ENCODE assay signal across 1 cellular context in genomic region chr1:71068325-71069240, GRCh38.
TF ChIP-seq lines count a peak whose summit lies in the region.

No MANE protein-coding gene starts in this region.

TF ChIP-seq in GM23338, 12 proteins besides CTCF, POLR2A, EP300 and RAD21 (continued from another document):
- no peak for TF ChIP-seq STAT1 (IDR thresholded peaks at IDR 0.05; ENCODE audit: unreplicated experiment)
- TF ChIP-seq NANOG (IDR thresholded peaks at IDR 0.05; ENCODE audit: borderline replicate concordance): no peak
- TF ChIP-seq ZNF114 (CRISPR knock-in tag; IDR thresholded peaks at IDR 0.05): no peak
- TF ChIP-seq EZH2phosphoT487 (IDR thresholded peaks at IDR 0.05; ENCODE audit: unreplicated experiment): no peak
- TF ChIP-seq POLR2AphosphoS5 (IDR thresholded peaks at IDR 0.05; ENCODE audit: low read depth): no peak
- no peak for TF ChIP-seq ZNF462 (CRISPR knock-in tag; IDR thresholded peaks at IDR 0.05)
- TF ChIP-seq, protein P1, sequence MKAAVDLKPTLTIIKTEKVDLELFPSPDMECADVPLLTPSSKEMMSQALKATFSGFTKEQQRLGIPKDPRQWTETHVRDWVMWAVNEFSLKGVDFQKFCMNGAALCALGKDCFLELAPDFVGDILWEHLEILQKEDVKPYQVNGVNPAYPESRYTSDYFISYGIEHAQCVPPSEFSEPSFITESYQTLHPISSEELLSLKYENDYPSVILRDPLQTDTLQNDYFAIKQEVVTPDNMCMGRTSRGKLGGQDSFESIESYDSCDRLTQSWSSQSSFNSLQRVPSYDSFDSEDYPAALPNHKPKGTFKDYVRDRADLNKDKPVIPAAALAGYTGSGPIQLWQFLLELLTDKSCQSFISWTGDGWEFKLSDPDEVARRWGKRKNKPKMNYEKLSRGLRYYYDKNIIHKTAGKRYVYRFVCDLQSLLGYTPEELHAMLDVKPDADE (IDR thresholded peaks at IDR 0.05): no peak
- no peak for TF ChIP-seq CREB1 (CRISPR knock-in tag; IDR thresholded peaks at IDR 0.05; ENCODE audit: low read depth)
- no peak for TF ChIP-seq ZNF331 (CRISPR knock-in tag; IDR thresholded peaks at IDR 0.05; ENCODE audit: low read depth)
